In the genomic region with DNA sequence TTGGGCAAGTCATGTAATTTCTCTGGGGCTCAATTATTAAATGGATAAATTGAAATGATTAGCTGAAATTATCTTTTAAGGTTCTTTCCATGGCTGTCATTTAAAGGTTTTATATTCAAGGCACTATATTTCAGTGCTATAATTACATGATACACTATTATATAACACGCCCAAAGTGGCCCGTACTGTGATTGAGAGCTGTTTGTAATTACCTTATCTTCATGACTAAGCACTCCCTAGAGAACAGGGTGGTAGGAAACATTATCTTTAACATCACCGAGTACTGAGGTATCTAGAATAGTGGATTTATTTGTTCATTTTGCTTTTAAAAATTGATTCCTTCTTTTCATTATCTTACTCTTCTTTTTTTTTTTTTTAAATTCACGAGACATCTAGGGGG, we compare ENCODE assay signal across 12 cellular contexts.
"Had no signal": no experiment of that assay in that cellular context is flagged by ENCODE, and none has a peak within 500 bp of the region (broad histone marks: within the 10 kb centered on the region; RNA-seq: fewer than 3 reads in every experiment).

No MANE protein-coding gene starts in this region.

- DNase-seq: activated CD4-positive, alpha-beta T cell treated with anti-CD3 and anti-CD28 coated beads, Interleukin-2, amount 50 U/mL, for 1 hour; activated CD8-positive, alpha-beta memory T cell treated with anti-CD3 and anti-CD28 coated beads for 24 hours; activated naive CD4-positive, alpha-beta T cell; activated naive CD8-positive, alpha-beta T cell treated with anti-CD3 and anti-CD28 coated beads, Interleukin-2, amount 10 ng/mL, durations not matched to agents 7 days and 5 days; central memory CD4-positive, alpha-beta T cell; esophagus squamous epithelium; hypothalamus; kidney; nucleus accumbens; stimulated activated CD4-positive, alpha-beta T cell treated with anti-CD3 and anti-CD28 coated beads, Interleukin-4, amount 100 ng/mL, for 4 hours; trophoblast cell had no signal

- ATAC-seq: activated CD4-positive, CD25-positive, alpha-beta regulatory T cell treated with anti-CD3 and anti-CD28 coated beads, Interleukin-2, amount 50 U/mL, for 24 hours had no signal
